8 cellular contexts compared by ENCODE assay signal in the genomic region with DNA sequence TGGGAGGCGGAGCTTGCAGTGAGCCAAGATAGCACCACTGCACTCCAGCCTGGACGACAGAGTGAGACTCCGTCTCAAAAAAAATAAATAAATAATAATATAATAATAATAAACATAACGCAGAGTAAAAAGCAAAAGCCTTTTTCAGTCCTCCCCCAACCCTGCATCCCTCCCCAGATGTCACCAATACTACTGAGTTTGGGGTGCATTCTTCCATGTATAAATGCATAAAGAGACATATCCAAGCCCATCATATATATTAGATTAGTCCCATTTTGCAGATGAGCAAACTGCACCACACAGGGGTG. TPM values are rescaled to one million over a fixed set of nuclear protein-coding genes. Genes with fewer than 3 reads are reported as not detected.
A peak's percentile ranks its signal among the peaks of the same experiment; 100 is the strongest.
DNase-seq lines count a peak whose midpoint lies in the region; ATAC-seq and TF ChIP-seq lines count a peak whose summit lies in the region.

No MANE protein-coding gene starts in this region.

- DNase-seq in CD4-positive, alpha-beta memory T cell: peak in 1 of 5 donors; percentile 5
- DNase-seq in PC-9 (no peak), endothelial cell (ENCODE audit: low spot score) (no peak), neuronal stem cell (ENCODE audit: low spot score) (no peak), dermis blood vessel endothelial cell (no peak), posterior cingulate gyrus (no peak), NCI-H2107 treated with DMSO at 0.1 percent for 48 hours (lab: John Stamatoyannopoulos, UW; ENCODE audit: unreplicated experiment) (no peak)

- H3K4me1 Mint-ChIP-seq in CD4-positive, alpha-beta memory T cell: peaks cover 13 to 25% (median 15%) of the 10 kb centered on the region in 4 donors
- peaks cover 3% of the 10 kb centered on the region for H3K4me1 Mint-ChIP-seq in endothelial cell (ENCODE audit: unreplicated experiment)

- H3K4ac ChIP-seq in neuronal stem cell (ENCODE audit: low read length): no peak overlapping the region

- H4K8ac ChIP-seq in neuronal stem cell (ENCODE audit: low read depth, low read length): no peak overlapping the region

- peak overlapping the region; percentile 80 to 85 (median 82) for H3K4me3 Mint-ChIP-seq in CD4-positive, alpha-beta memory T cell
- H3K4me3 Mint-ChIP-seq in endothelial cell (ENCODE audit: unreplicated experiment): peak overlapping the region; percentile 78

- H3K14ac ChIP-seq in neuronal stem cell (ENCODE audit: low read length): no peak overlapping the region

- H4K91ac ChIP-seq in neuronal stem cell (ENCODE audit: low read depth, low read length, poor library complexity): no peak overlapping the region

- H3K79me1 ChIP-seq in neuronal stem cell (ENCODE audit: low read depth, low read length): no peaks in the 10 kb centered on the region

- no peak overlapping the region for H2BK120ac ChIP-seq in neuronal stem cell (ENCODE audit: low read depth, low read length)

- no peak overlapping the region for H3K9ac ChIP-seq in neuronal stem cell (ENCODE audit: low read depth, low read length, poor library complexity)

- H2BK12ac ChIP-seq in neuronal stem cell (ENCODE audit: low read length): no peak overlapping the region

- no peak for TF ChIP-seq CTCF in PC-9 (conservative IDR thresholded peaks at IDR 0.05)
- TF ChIP-seq CTCF in endothelial cell (IDR thresholded peaks at IDR 0.05; ENCODE audit: unreplicated experiment): no peak

- no peaks in the 10 kb centered on the region for H3K9me3 ChIP-seq in CD4-positive, alpha-beta memory T cell (ENCODE audit: control insufficient read depth in 1 of 2, low read length in 2 of 2)
- no peaks in the 10 kb centered on the region for H3K9me3 ChIP-seq in PC-9 (ENCODE audit: insufficient read depth, low read depth)
- no peaks in the 10 kb centered on the region for H3K9me3 ChIP-seq in neuronal stem cell (replicated peaks in 1 of 2; ENCODE audit: control insufficient read depth in 2 of 2, insufficient read depth in 1 of 2, low read depth in 1 of 2, low read length in 2 of 2)

- no peak overlapping the region for H2BK15ac ChIP-seq in neuronal stem cell (ENCODE audit: low read length)

- no peaks in the 10 kb centered on the region for H4K20me1 ChIP-seq in PC-9 (ENCODE audit: insufficient read depth)

- peaks cover 38% of the 10 kb centered on the region for H3F3A ChIP-seq in PC-9 (ENCODE audit: insufficient read depth, low read depth)

- H3K23ac ChIP-seq in neuronal stem cell (ENCODE audit: low read depth, low read length, poor library complexity): no peak overlapping the region

- no CpG with 5 or more reads among the region's 4 CpGs for WGBS in neuronal stem cell (ENCODE audit: extremely low coverage in 2 of 2, insufficient read length in 2 of 2, insufficient replicate concordance in 1 of 2), 2 donors

- BruUV-seq in PC-9 (replicated peaks; lab: Mats Ljungman, UMichigan): no TSS peak

- H3K36me3 Mint-ChIP-seq in CD4-positive, alpha-beta memory T cell: no peaks in the 10 kb centered on the region
- H3K36me3 Mint-ChIP-seq in endothelial cell (ENCODE audit: low read depth, unreplicated experiment): no peaks in the 10 kb centered on the region

- intact Hi-C loops in CD4-positive, alpha-beta memory T cell (cut with micrococcal nuclease): no loop called here
- intact Hi-C loops in PC-9 (cut with micrococcal nuclease; ENCODE audit: unreplicated experiment) (no loop called here), posterior cingulate gyrus (cut with DNase I) (no loop called here)

- no peak overlapping the region for H3K27ac ChIP-seq in CD4-positive, alpha-beta memory T cell (ENCODE audit: low read depth, low read length)
- 0 out of 2 replicates have a peak overlapping the region, but pooled peaks have one; percentile 17 for H3K27ac ChIP-seq in PC-9
- no peak overlapping the region for H3K27ac ChIP-seq in neuronal stem cell (replicated peaks; ENCODE audit: low read length)

- H2AK5ac ChIP-seq in neuronal stem cell (ENCODE audit: low read depth, low read length): no peak overlapping the region

- H2BK5ac ChIP-seq in neuronal stem cell (ENCODE audit: low read length): peak overlapping the region; percentile 0

- peak overlapping the region; percentile 60 for H3K18ac ChIP-seq in neuronal stem cell (ENCODE audit: low read length)

- peaks cover 14 to 15% of the 10 kb centered on the region in 2 donors for H3K27me3 Mint-ChIP-seq in CD4-positive, alpha-beta memory T cell
- H3K27me3 Mint-ChIP-seq in endothelial cell (ENCODE audit: unreplicated experiment): peaks cover 15% of the 10 kb centered on the region

- no peaks in the 10 kb centered on the region for H3K9me2 ChIP-seq in PC-9 (ENCODE audit: insufficient read depth)

- POLR2A ChIA-PET in CD4-positive, alpha-beta memory T cell (lab: Charles Lee; ENCODE audit: partially characterized antibody): interaction anchor here (0.9 to 2.5 kb wide), 4 partner anchors 12 to 81 kb away, joined by 3 to 11 read pairs (median 4); a partner anchor contains a TSS
- POLR2A ChIA-PET in PC-9 (lab: Charles Lee; ENCODE audit: unreplicated experiment): interaction anchor here (0.6 to 1.0 kb wide), 2 partner anchors 12 to 168 kb away, joined by 3 to 4 read pairs; no protein-coding TSS in a partner anchor

- no peak for ATAC-seq in GM19351 (IDR thresholded peaks at IDR 0.05; ENCODE audit: unreplicated experiment)

- H2AFZ ChIP-seq in PC-9 (peak overlapping the region; percentile 76), neuronal stem cell (ENCODE audit: low read length) (peak overlapping the region; percentile 93)

- H3K27me3 ChIP-seq in CD4-positive, alpha-beta memory T cell (ENCODE audit: insufficient read depth, low read length): no peaks in the 10 kb centered on the region
- H3K27me3 ChIP-seq in PC-9 (ENCODE audit: insufficient read depth, low read depth) (no peaks in the 10 kb centered on the region), neuronal stem cell (ENCODE audit: control insufficient read depth in 3 of 3, insufficient read depth in 3 of 3, low read depth in 1 of 3, low read length in 3 of 3) (peaks cover 0 to 18% (median 0%) of the 10 kb centered on the region in 3 experiments)

- no peaks in the 10 kb centered on the region for H3K36me3 ChIP-seq in CD4-positive, alpha-beta memory T cell (ENCODE audit: insufficient read depth, low read length)
- H3K36me3 ChIP-seq in PC-9 (ENCODE audit: low read depth) (no peaks in the 10 kb centered on the region), neuronal stem cell (replicated peaks in 1 of 2; ENCODE audit: control insufficient read depth in 2 of 2, insufficient read depth in 2 of 2, low read length in 2 of 2) (no peaks in the 10 kb centered on the region)

- H3K4me2 ChIP-seq in PC-9 (peak overlapping the region; percentile 78), neuronal stem cell (ENCODE audit: insufficient read depth, low read length, poor library complexity, severe bottlenecking) (peak overlapping the region; percentile 98)

- peak overlapping the region; percentile 33 to 47 for H3K4me3 ChIP-seq in CD4-positive, alpha-beta memory T cell (ENCODE audit: low read length in 2 of 2)
- H3K4me3 ChIP-seq in PC-9: peak overlapping the region; percentile 54
- peak overlapping the region in 1 of 2 donors; percentile 55 for H3K4me3 ChIP-seq in neuronal stem cell (ENCODE audit: low read length in 2 of 2)

- CTCF ChIA-PET in CD4-positive, alpha-beta memory T cell (lab: Charles Lee; ENCODE audit: partially characterized antibody): interaction anchor here (0.9 to 1.7 kb wide), 3 partner anchors 11 to 15 kb away, joined by 4 to 9 read pairs (median 4); no protein-coding TSS in a partner anchor
- CTCF ChIA-PET in PC-9 (lab: Charles Lee): interaction anchor here (0.8 kb wide), 1 partner anchor 10 kb away, joined by 4 read pairs; no protein-coding TSS in a partner anchor

- H3K9me3 Mint-ChIP-seq in CD4-positive, alpha-beta memory T cell: no peaks in the 10 kb centered on the region
- H3K9me3 Mint-ChIP-seq in endothelial cell (ENCODE audit: unreplicated experiment): no peaks in the 10 kb centered on the region

- peak overlapping the region in 3 of 7 donors; percentile 25 to 61 (median 59) for H3K27ac Mint-ChIP-seq in CD4-positive, alpha-beta memory T cell
- H3K27ac Mint-ChIP-seq in endothelial cell (ENCODE audit: unreplicated experiment): no peak overlapping the region

- peaks cover 23% of the 10 kb centered on the region for H3K4me1 ChIP-seq in CD4-positive, alpha-beta memory T cell (ENCODE audit: insufficient read depth, low read length)
- H3K4me1 ChIP-seq in PC-9 (replicated peaks; ENCODE audit: insufficient read depth) (peaks cover 38% of the 10 kb centered on the region), neuronal stem cell (ENCODE audit: control insufficient read depth in 2 of 2, insufficient read depth in 1 of 2, low read depth in 1 of 2, low read length in 2 of 2) (peaks cover 14 to 18% of the 10 kb centered on the region in 2 donors)

- no peaks in the 10 kb centered on the region for H3K79me2 ChIP-seq in PC-9 (ENCODE audit: low read depth)

RNA-seq across cellular contexts. Expression of a gene that starts 0.9 kb away (rescaled TPM):
- total RNA-seq in CD4-positive, alpha-beta memory T cell: under 1 TPM; 0.23 to 0.33 TPM
- under 1 TPM in 1 of 2 donors, not detected in 1; 0.24 TPM for polyA plus RNA-seq in CD4-positive, alpha-beta memory T cell
- total RNA-seq in PC-9 (2021) (67.9 and 76.7 TPM in 2 replicates), endothelial cell (ENCODE audit: unreplicated experiment) (0.36 TPM), dermis blood vessel endothelial cell (0.17 and 0.60 TPM in 2 replicates)
- polyA plus RNA-seq in neuronal stem cell (2013, experiment 1 of 2): 0.14 TPM
- polyA plus RNA-seq in neuronal stem cell (2013, experiment 2 of 2): 0.17 TPM

RNA-seq across cellular contexts. Expression of a gene that starts 31.1 kb away (rescaled TPM):
- 100 to 1,000 TPM; 314 to 331 TPM for total RNA-seq in CD4-positive, alpha-beta memory T cell
- polyA plus RNA-seq in CD4-positive, alpha-beta memory T cell: 100 to 1,000 TPM; 116 to 207 TPM
- 145 and 178 TPM in 2 replicates for total RNA-seq in PC-9 (2021)
- total RNA-seq in endothelial cell (ENCODE audit: unreplicated experiment): 193 TPM
- 117 TPM for polyA plus RNA-seq in neuronal stem cell (2013, experiment 1 of 2)
- polyA plus RNA-seq in neuronal stem cell (2013, experiment 2 of 2): 117 TPM
- 223 and 316 TPM in 2 replicates for total RNA-seq in dermis blood vessel endothelial cell

RNA-seq across cellular contexts. Expression of a gene that starts 32.7 kb away (rescaled TPM):
- under 1 TPM in 1 of 2 experiments, not detected in 1; 0.64 TPM for total RNA-seq in CD4-positive, alpha-beta memory T cell
- polyA plus RNA-seq in CD4-positive, alpha-beta memory T cell: 1 to 10 TPM in 1 of 2 donors, not detected in 1; 1.1 TPM
- total RNA-seq in PC-9 (2021): 0.94 and 2.1 TPM in 2 replicates
- 1.2 TPM for total RNA-seq in endothelial cell (ENCODE audit: unreplicated experiment)
- 0.67 TPM for polyA plus RNA-seq in neuronal stem cell (2013, experiment 1 of 2)
- 1.1 TPM for polyA plus RNA-seq in neuronal stem cell (2013, experiment 2 of 2)
- not detected in 2 replicates for total RNA-seq in dermis blood vessel endothelial cell

RNA-seq across cellular contexts. Expression of a gene that starts 40.4 kb away (rescaled TPM):
- total RNA-seq in CD4-positive, alpha-beta memory T cell: 1 to 10 TPM; 1.9 to 2.0 TPM
- polyA plus RNA-seq in CD4-positive, alpha-beta memory T cell: not detected
- total RNA-seq in PC-9 (2021) (6.3 and 10.3 TPM in 2 replicates), endothelial cell (ENCODE audit: unreplicated experiment) (637 TPM), dermis blood vessel endothelial cell (0.19 and 0.34 TPM in 2 replicates)
- polyA plus RNA-seq in neuronal stem cell (2013, experiment 1 of 2): 0.91 TPM
- polyA plus RNA-seq in neuronal stem cell (2013, experiment 2 of 2): 0.91 TPM

Comparison
In these comparisons a context has a peak if more than half of its experiments do, and no peak if none do; other contexts are left out.
1. RNA of a gene that starts 0.9 kb away (total RNA-seq): 67.9 to 76.7 TPM in PC-9; 0.36 TPM in endothelial cell (single experiment), 0.23 to 0.33 TPM in CD4-positive, alpha-beta memory T cell and 0.17 to 0.60 TPM in dermis blood vessel endothelial cell; every median in the first group is over 10 times any median in the second.